Comparison of ENCODE assay signal across 8 cellular contexts in the genomic region with DNA sequence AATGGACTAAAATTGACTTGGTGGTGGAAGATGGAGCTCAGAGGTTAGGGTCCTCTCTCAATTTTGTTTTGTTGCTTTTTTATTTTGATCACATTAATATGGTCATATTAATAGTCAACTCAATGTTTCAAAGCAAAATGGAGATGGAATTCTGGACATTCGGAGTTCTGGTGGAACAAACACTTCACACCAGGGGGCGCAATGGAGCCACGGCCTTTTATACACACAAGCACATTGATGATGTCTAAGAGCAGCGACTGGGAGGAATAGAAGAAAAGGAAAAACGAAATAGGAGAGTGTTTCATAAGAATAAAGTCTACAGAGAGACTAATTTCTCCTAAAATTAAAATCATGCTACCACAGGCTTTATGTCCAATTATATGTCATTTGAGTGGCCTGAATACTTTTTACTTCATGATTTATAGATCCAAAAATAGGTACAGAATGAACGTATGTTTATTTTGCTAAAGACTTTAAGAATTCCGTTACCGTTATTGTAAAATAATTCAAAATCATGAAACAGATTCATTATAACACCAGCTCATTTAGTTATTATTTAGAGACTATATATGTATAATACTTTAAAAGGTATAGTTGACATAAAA.
A peak's percentile ranks its signal among the peaks of the same experiment; 100 is the strongest.
DNase-seq lines count a peak whose midpoint lies in the region; ATAC-seq and TF ChIP-seq lines count a peak whose summit lies in the region.

No MANE protein-coding gene starts in this region.

- H3K9me3 Mint-ChIP-seq in CD4-positive, alpha-beta memory T cell, result no peaks in the 10 kb centered on the region
- peaks cover 3% of the 10 kb centered on the region for H3K9me3 Mint-ChIP-seq in activated T-cell treated with anti-CD3 and anti-CD28 coated beads, Interleukin-2, amount 50 U/mL, for 24 hours

- no peaks in the 10 kb centered on the region for H4K20me1 ChIP-seq in OCI-LY7 (ENCODE audit: insufficient read depth, low read length)

- H3K27me3 ChIP-seq in CD4-positive, alpha-beta memory T cell (ENCODE audit: insufficient read depth, low read length), result peaks cover 4% of the 10 kb centered on the region
- H3K27me3 ChIP-seq in ovary (no peaks in the 10 kb centered on the region), uterus (no peaks in the 10 kb centered on the region)

- H3K27me3 Mint-ChIP-seq in CD4-positive, alpha-beta memory T cell, result peaks cover 2 to 3% of the 10 kb centered on the region in 2 donors
- peaks cover 18% of the 10 kb centered on the region for H3K27me3 Mint-ChIP-seq in activated T-cell treated with anti-CD3 and anti-CD28 coated beads, Interleukin-2, amount 50 U/mL, for 24 hours

- peak overlapping the region; percentile 80 for H2AFZ ChIP-seq in OCI-LY7 (ENCODE audit: low read length)

- peak overlapping the region in 2 of 8 donors; percentile 45 to 59 for H3K4me3 Mint-ChIP-seq in CD4-positive, alpha-beta memory T cell
- no peak overlapping the region for H3K4me3 Mint-ChIP-seq in activated T-cell treated with anti-CD3 and anti-CD28 coated beads, Interleukin-2, amount 50 U/mL, for 24 hours

- H3K4me1 ChIP-seq in CD4-positive, alpha-beta memory T cell (ENCODE audit: insufficient read depth, low read length), result peaks cover 15% of the 10 kb centered on the region
- peaks cover 5% of the 10 kb centered on the region for H3K4me1 ChIP-seq in OCI-LY7 (ENCODE audit: insufficient read depth, low read length, poor library complexity, severe bottlenecking)
- H3K4me1 ChIP-seq in ovary (ENCODE audit: insufficient read depth), result no peaks in the 10 kb centered on the region
- H3K4me1 ChIP-seq in uterus, result no peaks in the 10 kb centered on the region

- peak overlapping the region; percentile 32; the same call in 1 of the 2 replicates for H3K4me2 ChIP-seq in OCI-LY7 (ENCODE audit: low read length)

- H3K36me3 ChIP-seq in CD4-positive, alpha-beta memory T cell (ENCODE audit: insufficient read depth, low read length), result no peaks in the 10 kb centered on the region
- no peaks in the 10 kb centered on the region for H3K36me3 ChIP-seq in OCI-LY7 (ENCODE audit: insufficient read depth, low read length)
- H3K36me3 ChIP-seq in ovary, result no peaks in the 10 kb centered on the region
- H3K36me3 ChIP-seq in uterus, result no peaks in the 10 kb centered on the region

- peaks cover 6 to 19% (median 12%) of the 10 kb centered on the region in 4 donors for H3K4me1 Mint-ChIP-seq in CD4-positive, alpha-beta memory T cell
- peaks cover 24% of the 10 kb centered on the region for H3K4me1 Mint-ChIP-seq in activated T-cell treated with anti-CD3 and anti-CD28 coated beads, Interleukin-2, amount 50 U/mL, for 24 hours (ENCODE audit: low read depth)

- H3K36me3 Mint-ChIP-seq in CD4-positive, alpha-beta memory T cell, result no peaks in the 10 kb centered on the region
- H3K36me3 Mint-ChIP-seq in activated T-cell treated with anti-CD3 and anti-CD28 coated beads, Interleukin-2, amount 50 U/mL, for 24 hours (ENCODE audit: low read depth), result no peaks in the 10 kb centered on the region

- ATAC-seq in GM19455 (IDR thresholded peaks at IDR 0.05; ENCODE audit: unreplicated experiment), result peak; percentile 80

- POLR2A ChIA-PET in CD4-positive, alpha-beta memory T cell (lab: Charles Lee; ENCODE audit: partially characterized antibody), result no interaction called here
- POLR2A ChIA-PET in OCI-LY7 (lab: Charles Lee), result interaction anchor here (0.5 kb wide), 2 partner anchors 19 to 1459 kb away, joined by 3 read pairs; no protein-coding TSS in a partner anchor

- BruUV-seq in OCI-LY7 (replicated peaks; lab: Mats Ljungman, UMichigan), result no TSS peak

- H3K4me3 ChIP-seq in CD4-positive, alpha-beta memory T cell (ENCODE audit: low read length in 2 of 2), result no peak overlapping the region
- no peak overlapping the region for H3K4me3 ChIP-seq in OCI-LY7 (ENCODE audit: low read depth, low read length, poor library complexity, severe bottlenecking)
- no peak overlapping the region for H3K4me3 ChIP-seq in ovary
- H3K4me3 ChIP-seq in uterus, result no peak overlapping the region

- WGBS in ovary, 3 donors, result 36 to 46% (median 38%) methylated on average over 8 of the region's 8 CpGs

- no peaks in the 10 kb centered on the region for H3K9me3 ChIP-seq in CD4-positive, alpha-beta memory T cell (ENCODE audit: control insufficient read depth in 1 of 2, low read length in 2 of 2)
- H3K9me3 ChIP-seq in OCI-LY7 (ENCODE audit: low read length) (no peaks in the 10 kb centered on the region), ovary (no peaks in the 10 kb centered on the region), uterus (no peaks in the 10 kb centered on the region)

- no peaks in the 10 kb centered on the region for H3K9me2 ChIP-seq in OCI-LY7 (ENCODE audit: insufficient read depth, low read length)

- intact Hi-C loops in CD4-positive, alpha-beta memory T cell (cut with micrococcal nuclease), result loop anchor here (1.0 kb wide), 1 partner anchor 21 kb away; no protein-coding TSS in a partner anchor
- intact Hi-C loops in OCI-LY7 (cut with micrococcal nuclease; ENCODE audit: unreplicated experiment), result loop anchor here (10.0 kb wide), 1 partner anchor 320 kb away; no protein-coding TSS in a partner anchor
- intact Hi-C loops in ovary (cut with DNase I), result loop anchor here in 2 of 4 donors (10.0 kb wide), 2 partner anchors 320 to 640 kb away; a partner anchor contains a TSS
- intact Hi-C loops in uterus (cut with DNase I; ENCODE audit: low total_unique reads), result no loop called here

- DNase-seq in CD4-positive, alpha-beta memory T cell, result peak in 4 of 5 donors; percentile 19 to 29 (median 23)
- peak; percentile 53 for DNase-seq in HT1080 (ENCODE audit: low read depth)
- peak; percentile 64 for DNase-seq in OCI-LY7 (ENCODE audit: low spot score)
- peak; percentile 73 for DNase-seq in activated T-cell treated with anti-CD3 and anti-CD28 coated beads, Interleukin-2, amount 50 U/mL, for 24 hours
- peak; percentile 49 for DNase-seq in fibroblast of the conjunctiva (ENCODE audit: low read depth)
- peak; percentile 54 to 85 (median 70) for DNase-seq in ovary
- peak; percentile 54 to 60 for DNase-seq in uterus

- H3K27ac Mint-ChIP-seq in CD4-positive, alpha-beta memory T cell, result no peak overlapping the region
- no peak overlapping the region for H3K27ac Mint-ChIP-seq in activated T-cell treated with anti-CD3 and anti-CD28 coated beads, Interleukin-2, amount 50 U/mL, for 24 hours

- H3K27ac ChIP-seq in CD4-positive, alpha-beta memory T cell (ENCODE audit: low read depth, low read length), result no peak overlapping the region
- H3K27ac ChIP-seq in OCI-LY7 (ENCODE audit: low read depth, low read length, poor library complexity, severe bottlenecking), result no peak overlapping the region
- no peak overlapping the region for H3K27ac ChIP-seq in ovary
- H3K27ac ChIP-seq in uterus, result no peak overlapping the region

- TF ChIP-seq CTCF in OCI-LY7 (conservative IDR thresholded peaks at IDR 0.05; ENCODE audit: low read length) (peak; percentile 98), ovary (IDR thresholded peaks at IDR 0.05) (peak; percentile 24 to 43 (median 27)), uterus (IDR thresholded peaks at IDR 0.05) (peak; percentile 50 to 70 (median 54))

- no peaks in the 10 kb centered on the region for H3K79me2 ChIP-seq in OCI-LY7 (ENCODE audit: insufficient read depth, low read depth, low read length)

- TF ChIP-seq POLR2A in ovary (IDR thresholded peaks at IDR 0.05), result no peak
- no peak for TF ChIP-seq POLR2A in uterus (IDR thresholded peaks at IDR 0.05)

- no peak for TF ChIP-seq EP300 in ovary (IDR thresholded peaks at IDR 0.05)

- CTCF ChIA-PET in CD4-positive, alpha-beta memory T cell (lab: Charles Lee; ENCODE audit: partially characterized antibody), result interaction anchor here (1.0 to 2.0 kb wide), 9 partner anchors 10 to 106 kb away, joined by 3 to 10 read pairs (median 4); no protein-coding TSS in a partner anchor
- CTCF ChIA-PET in OCI-LY7 (lab: Charles Lee; ENCODE audit: unreplicated experiment), result no interaction called here

Comparison
In these comparisons a context has a peak if more than half of its experiments do, and no peak if none do; other contexts are left out.
1. DNase-seq: peak in every context shown above with its lines; median percentile 73 in activated T-cell treated with anti-CD3 and anti-CD28 coated beads, Interleukin-2, amount 50 U/mL, for 24 hours; 70 in ovary; 64 in OCI-LY7; 57 in uterus; 53 in HT1080; 49 in fibroblast of the conjunctiva; 23 in CD4-positive, alpha-beta memory T cell.
2. CTCF ChIP-seq: peak in every context shown above with its lines; median percentile 98 in OCI-LY7; 54 in uterus; 27 in ovary.